Comparison of ENCODE assay signal across 8 cellular contexts in the genomic region with DNA sequence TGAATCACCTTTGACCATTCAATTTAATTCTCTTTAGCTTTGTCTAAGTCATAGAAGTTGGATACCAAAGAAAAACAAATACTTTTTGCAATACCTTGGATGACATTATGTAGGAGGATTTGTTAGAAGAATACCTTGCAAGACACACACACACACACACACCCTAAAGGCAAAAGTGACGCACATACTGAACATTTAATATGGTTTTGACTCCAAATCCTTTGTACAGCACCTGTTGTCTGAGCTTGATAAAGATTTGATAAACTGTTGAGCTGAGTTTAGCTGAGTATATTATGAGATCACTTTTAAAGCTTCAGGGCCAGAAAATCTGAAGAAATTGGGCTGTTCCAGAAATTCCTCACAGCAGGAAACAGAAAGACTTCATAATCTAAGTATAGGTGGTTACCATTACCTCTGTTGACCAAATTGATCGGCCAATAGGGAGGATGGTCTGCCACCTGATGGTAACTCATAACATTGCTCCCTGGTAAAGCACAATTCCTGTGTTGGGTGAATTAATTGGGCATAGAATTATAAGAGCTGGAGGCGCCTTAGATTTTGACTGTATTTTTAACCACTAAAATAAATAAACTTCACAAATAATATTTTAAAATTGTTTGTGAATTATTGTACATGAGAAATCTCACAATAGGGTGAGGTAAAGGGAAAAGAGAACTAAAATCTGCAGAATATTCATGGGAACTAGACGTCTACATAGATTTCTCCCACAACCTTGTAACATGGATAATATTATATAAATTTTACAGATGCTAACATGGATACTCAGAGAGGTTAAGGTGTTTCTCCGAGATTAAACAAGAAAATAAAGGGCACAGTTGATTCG. TPM values are rescaled to one million over a fixed set of nuclear protein-coding genes. Genes with fewer than 3 reads are reported as not detected.
DNase-seq lines count a peak whose midpoint lies in the region; ATAC-seq and TF ChIP-seq lines count a peak whose summit lies in the region.

No MANE protein-coding gene starts in this region.

- H3K4me3 Mint-ChIP-seq in chondrocyte (ENCODE audit: unreplicated experiment), result no peak overlapping the region

- no peak overlapping the region for H3K27ac ChIP-seq in lung (ENCODE audit: low read depth in 1 of 2, low read length in 1 of 2)

- no peak overlapping the region for H3K27ac Mint-ChIP-seq in chondrocyte (ENCODE audit: unreplicated experiment)

- H3K4me1 ChIP-seq in lung (ENCODE audit: control insufficient read depth in 2 of 2, insufficient read depth in 2 of 2, low read length in 2 of 2), result no peaks in the 10 kb centered on the region

- H3K4me3 ChIP-seq in lung, result no peak overlapping the region

- no peaks in the 10 kb centered on the region for H3K36me3 Mint-ChIP-seq in chondrocyte (ENCODE audit: low read depth)

- DNase-seq in DMS79 treated with DMSO at 0.1 percent for 48 hours (lab: John Stamatoyannopoulos, UW), result peak; percentile 2
- DNase-seq in DMS79 (lab: John Stamatoyannopoulos, UW), result no peak
- peak; percentile 51 for DNase-seq in OCI-M1 (lab: John Stamatoyannopoulos, UW)
- no peak for DNase-seq in chondrocyte (ENCODE audit: low spot score)
- no peak for DNase-seq in lung (ENCODE audit: low spot score)
- DNase-seq in midbrain (lab: John Stamatoyannopoulos, UW), result no peak

- TF ChIP-seq CTCF in chondrocyte (IDR thresholded peaks at IDR 0.05) (peak; percentile 89), lung (IDR thresholded peaks at IDR 0.05; ENCODE audit: control extremely low read depth, extremely low read depth) (peak; percentile 42)

- 75 to 77% methylated on average over 6 of the region's 6 CpGs for WGBS in lung, 2 donors

- no peaks in the 10 kb centered on the region for H3K4me1 Mint-ChIP-seq in chondrocyte (ENCODE audit: low read depth)

- H3K36me3 ChIP-seq in lung (ENCODE audit: control insufficient read depth in 2 of 2, insufficient read depth in 2 of 2, low read length in 2 of 2), result no peaks in the 10 kb centered on the region

- peak; percentile 86 for ATAC-seq in GM18867 (IDR thresholded peaks at IDR 0.05; ENCODE audit: unreplicated experiment)
- ATAC-seq in HG03135 (IDR thresholded peaks at IDR 0.05; ENCODE audit: unreplicated experiment), result peak; percentile 89
- no peak for ATAC-seq in lung (ENCODE audit: insufficient read depth, low FRiP score)

- no peaks in the 10 kb centered on the region for H3K9me3 ChIP-seq in lung (ENCODE audit: control insufficient read depth in 2 of 2, insufficient read depth in 1 of 2, low read length in 1 of 2)

- no peaks in the 10 kb centered on the region for H3K9me3 Mint-ChIP-seq in chondrocyte (ENCODE audit: low read depth)

- peaks cover 21% of the 10 kb centered on the region for H3K27me3 Mint-ChIP-seq in chondrocyte (ENCODE audit: low read depth)

- no peaks in the 10 kb centered on the region for H3K27me3 ChIP-seq in lung (ENCODE audit: control insufficient read depth, insufficient read depth)

RNA-seq across cellular contexts. Expression of gene RPIA, which starts 21.9 kb away (rescaled TPM):
- total RNA-seq in chondrocyte (8.6 to 9.0 TPM (median 8.9 TPM) in 3 replicates), lung (10 to 100 TPM; 16.8 to 18.4 TPM)
- 10 to 100 TPM; 18.4 to 25.3 TPM for polyA plus RNA-seq in lung

RNA-seq across cellular contexts. Expression of gene EIF2AK3, which starts 42.3 kb away (rescaled TPM):
- total RNA-seq in chondrocyte (18.5 to 19.8 TPM (median 19.3 TPM) in 3 replicates), lung (10 to 100 TPM; 23.3 to 46.7 TPM)
- 10 to 100 TPM in 1 of 2 donors, 1 to 10 TPM in 1; 5.3 to 14.0 TPM for polyA plus RNA-seq in lung

Comparison
In these comparisons a context has a peak if more than half of its experiments do, and no peak if none do; other contexts are left out.
1. DNase-seq: peak in DMS79 treated with DMSO at 0.1 percent for 48 hours (single experiment) and OCI-M1 (single experiment); none in DMS79 (single experiment), chondrocyte (single experiment), lung (single experiment) and midbrain (single experiment).